In the genomic region with DNA sequence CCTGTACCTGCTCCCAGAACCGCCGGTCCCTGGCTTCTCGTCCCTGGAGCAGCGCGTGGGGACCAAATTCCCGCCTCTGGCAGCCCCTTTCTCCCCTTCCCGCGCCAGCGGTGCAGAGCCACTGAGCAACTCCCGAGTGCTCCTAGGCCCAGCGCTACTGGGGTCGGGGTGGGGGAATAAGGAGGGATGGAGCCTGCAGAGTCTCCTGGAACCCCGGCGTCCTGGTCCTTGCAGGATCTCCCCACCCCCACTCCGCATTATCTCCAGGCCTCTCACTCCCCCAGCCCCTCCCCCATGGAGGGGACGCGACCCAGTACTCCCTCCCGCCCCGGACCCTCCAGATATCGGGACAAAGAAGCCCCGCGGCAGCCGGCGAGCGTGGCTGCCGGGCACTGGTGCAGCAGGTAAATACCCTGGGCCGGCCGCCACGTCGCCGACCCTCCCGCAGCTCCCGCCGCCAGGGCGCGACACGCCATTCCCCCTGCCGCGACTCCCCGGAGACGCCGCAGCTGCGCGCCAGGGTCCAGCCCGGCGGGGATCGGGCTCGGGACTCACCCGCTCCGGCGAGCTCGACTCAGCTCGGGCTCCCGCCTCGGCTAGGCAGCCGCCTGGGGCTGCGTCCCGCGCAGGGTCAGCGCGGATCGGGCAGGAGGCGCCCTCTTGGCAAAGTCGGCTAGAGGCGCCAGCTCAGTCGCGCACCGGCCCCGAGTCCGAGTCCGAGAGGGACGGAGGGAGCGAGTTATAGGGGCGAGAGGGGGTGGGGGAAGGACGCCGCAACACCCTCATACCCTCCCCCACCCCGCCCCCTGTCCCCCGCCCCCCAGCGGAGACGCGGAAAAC, we compare ENCODE assay signal across 9 cellular contexts. TPM values are rescaled to one million over a fixed set of nuclear protein-coding genes. Genes with fewer than 3 reads are reported as not detected.
A peak's percentile ranks its signal among the peaks of the same experiment; 100 is the strongest.
DNase-seq lines count a peak whose midpoint lies in the region; ATAC-seq and TF ChIP-seq lines count a peak whose summit lies in the region.
"Had no signal": no experiment of that assay in that cellular context is flagged by ENCODE, and none has a peak within 500 bp of the region (broad histone marks: within the 10 kb centered on the region; RNA-seq: fewer than 3 reads in every experiment).

No MANE protein-coding gene starts in this region.

- POLR2A ChIA-PET in CD4-positive, alpha-beta T cell (lab: Charles Lee) = no interaction called here

- H3K27me3 Mint-ChIP-seq in CD4-positive, alpha-beta T cell = peaks cover 85% of the 10 kb centered on the region
- peaks cover 96% of the 10 kb centered on the region for H3K27me3 Mint-ChIP-seq in central memory CD8-positive, alpha-beta T cell

- peak overlapping the region; percentile 35 for H3K4me3 Mint-ChIP-seq in CD4-positive, alpha-beta T cell
- peak overlapping the region; percentile 66 for H3K4me3 Mint-ChIP-seq in central memory CD8-positive, alpha-beta T cell

- TF ChIP-seq CTCF in CD4-positive, alpha-beta T cell (IDR thresholded peaks at IDR 0.05) = no peak
- peak; percentile 18; the same call in 1 of the 2 replicates for TF ChIP-seq CTCF in LNCaP clone FGC (IDR thresholded peaks at IDR 0.05; ENCODE audit: control insufficient read depth, extremely low read depth, insufficient read depth)
- TF ChIP-seq CTCF in thoracic aorta (IDR thresholded peaks at IDR 0.05) = no peak

- no peaks in the 10 kb centered on the region for H3K36me3 ChIP-seq in thoracic aorta

- no peak overlapping the region for H3K27ac ChIP-seq in CD4-positive, alpha-beta T cell (ENCODE audit: low read depth, low read length)
- no peak overlapping the region for H3K27ac ChIP-seq in thoracic aorta

- no peaks in the 10 kb centered on the region for H3K36me3 Mint-ChIP-seq in CD4-positive, alpha-beta T cell (ENCODE audit: low read depth)
- peaks cover 2% of the 10 kb centered on the region for H3K36me3 Mint-ChIP-seq in central memory CD8-positive, alpha-beta T cell (ENCODE audit: insufficient read depth)
- H3K36me3 Mint-ChIP-seq: stimulated activated naive B cell treated with anti-CD40 and anti-IgM and Interleukin-4, amounts not matched to agents 10 μg/mL and 1 μg/mL and 100 μg/mL, for 72 hours had no signal

- intact Hi-C loops in CD4-positive, alpha-beta T cell (cut with DNase I, micrococcal nuclease) = no loop called here
- intact Hi-C loops in left colon (cut with DNase I, micrococcal nuclease) = no loop called here

- no peaks in the 10 kb centered on the region for H3K9me3 ChIP-seq in CD4-positive, alpha-beta T cell (ENCODE audit: control insufficient read depth, low read length)
- no peaks in the 10 kb centered on the region for H3K9me3 ChIP-seq in thoracic aorta

- peaks cover 14 to 33% of the 10 kb centered on the region in 2 donors for H3K4me1 ChIP-seq in thoracic aorta (ENCODE audit: control insufficient read depth in 1 of 2, low read depth in 2 of 2)

- peaks cover 20% of the 10 kb centered on the region for H3K4me1 Mint-ChIP-seq in CD4-positive, alpha-beta T cell (ENCODE audit: low read depth)
- peaks cover 12% of the 10 kb centered on the region for H3K4me1 Mint-ChIP-seq in central memory CD8-positive, alpha-beta T cell

- H3K27ac Mint-ChIP-seq in CD4-positive, alpha-beta T cell = no peak overlapping the region
- no peak overlapping the region for H3K27ac Mint-ChIP-seq in central memory CD8-positive, alpha-beta T cell (ENCODE audit: low read depth)
- H3K27ac Mint-ChIP-seq: stimulated activated naive B cell treated with anti-CD40 and anti-IgM and Interleukin-4, amounts not matched to agents 10 μg/mL and 1 μg/mL and 100 μg/mL, for 72 hours had no signal

- DNase-seq in CD4-positive, alpha-beta T cell = no peak
- no peak for DNase-seq in LNCaP clone FGC (ENCODE audit: low read depth)
- DNase-seq in central memory CD8-positive, alpha-beta T cell (ENCODE audit: low spot score in 2 of 2) = no peak
- DNase-seq in left colon = peak in 1 of 2 donors; percentile 30
- no peak for DNase-seq in thoracic aorta (ENCODE audit: low spot score)
- no peak for DNase-seq in RKO (ENCODE audit: low spot score)
- no peak for DNase-seq in occipital lobe (lab: John Stamatoyannopoulos, UW)
- DNase-seq in kidney glomerular epithelial cell (lab: John Stamatoyannopoulos, UW) = no peak
- DNase-seq: stimulated activated naive B cell treated with anti-CD40 and anti-IgM and Interleukin-4, amounts not matched to agents 10 μg/mL and 1 μg/mL and 100 μg/mL, for 72 hours had no signal

- H3K9me3 Mint-ChIP-seq in CD4-positive, alpha-beta T cell = no peaks in the 10 kb centered on the region
- no peaks in the 10 kb centered on the region for H3K9me3 Mint-ChIP-seq in central memory CD8-positive, alpha-beta T cell
- H3K9me3 Mint-ChIP-seq: stimulated activated naive B cell treated with anti-CD40 and anti-IgM and Interleukin-4, amounts not matched to agents 10 μg/mL and 1 μg/mL and 100 μg/mL, for 72 hours had no signal

- CTCF ChIA-PET in CD4-positive, alpha-beta T cell (lab: Charles Lee) = no interaction called here

- ATAC-seq in CD4-positive, alpha-beta T cell (ENCODE audit: poor library complexity) = peak; percentile 8
- ATAC-seq in central memory CD8-positive, alpha-beta T cell (replicated peaks; ENCODE audit: extremely low read depth, poor library complexity, severe bottlenecking) = no peak
- ATAC-seq in left colon (peak; percentile 71), thoracic aorta (ENCODE audit: insufficient number of reproducible peaks, low FRiP score, low read depth) (no peak)

- H3K4me3 ChIP-seq in LNCaP clone FGC (ENCODE audit: low read depth, low read length) = 0 out of 2 replicates have a peak overlapping the region, but pooled peaks have one; percentile 9
- peak overlapping the region; percentile 72 for H3K4me3 ChIP-seq in thoracic aorta

- peaks cover 75% of the 10 kb centered on the region for H3K27me3 ChIP-seq in CD4-positive, alpha-beta T cell (ENCODE audit: control insufficient read depth, insufficient read depth, low read length)
- H3K27me3 ChIP-seq in thoracic aorta (replicated peaks; ENCODE audit: insufficient read depth) = no peaks in the 10 kb centered on the region

RNA-seq across cellular contexts. Expression of a gene that starts 1.2 kb away (rescaled TPM):
- total RNA-seq in CD4-positive, alpha-beta T cell = not detected
- total RNA-seq in left colon = under 1 TPM in 1 of 2 donors, not detected in 1; 0.14 TPM
- under 1 TPM in 1 of 2 donors, not detected in 1; 0.85 TPM for total RNA-seq in thoracic aorta
- total RNA-seq in occipital lobe = 7.3 TPM

Comparison
In these comparisons a context has a peak if more than half of its experiments do, and no peak if none do; other contexts are left out.
1. ATAC-seq: peak in CD4-positive, alpha-beta T cell (single experiment) and left colon (single experiment); none in central memory CD8-positive, alpha-beta T cell (single experiment) and thoracic aorta (single experiment).